In the genomic region with DNA sequence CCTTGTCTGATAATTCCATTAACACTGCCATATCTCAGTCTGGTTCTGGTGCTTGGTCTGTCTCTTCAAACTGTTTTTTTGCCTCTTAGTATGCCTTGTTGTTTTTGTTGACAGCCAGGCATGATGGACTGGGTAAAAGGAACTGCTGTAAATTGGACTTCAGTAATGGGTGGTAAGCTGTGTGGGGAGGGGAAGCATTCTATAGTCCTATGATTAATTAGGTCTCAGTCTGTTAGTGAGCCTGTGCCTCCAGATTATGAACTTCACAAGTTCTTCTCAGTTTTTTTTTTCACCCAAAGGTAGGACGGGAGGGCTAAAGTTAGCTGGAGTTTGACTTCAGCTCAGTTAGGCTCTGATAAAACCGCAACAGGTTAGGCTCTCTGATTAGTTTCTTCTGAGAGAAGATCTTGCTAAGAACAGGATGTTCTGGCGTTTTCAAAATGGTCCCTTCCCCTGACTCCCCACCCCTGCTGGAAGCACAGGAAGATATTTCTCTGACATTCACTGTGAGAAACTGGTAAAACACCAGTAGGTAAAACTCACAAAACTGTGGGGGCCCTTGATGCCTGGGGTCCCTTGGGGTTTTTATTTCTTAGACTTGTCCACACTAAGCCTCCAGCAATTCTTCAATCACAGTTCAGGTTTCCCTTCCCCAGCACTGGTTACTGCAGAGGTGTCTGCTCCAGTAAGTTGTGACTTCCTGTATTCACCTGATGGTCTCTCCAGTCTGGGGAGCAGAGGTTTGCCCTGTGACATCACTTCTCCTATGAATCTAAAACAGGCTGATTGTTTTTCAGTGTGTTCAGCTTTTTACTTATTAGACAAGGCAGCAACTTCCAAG, we compare ENCODE assay signal across 12 cellular contexts. TPM values are rescaled to one million over a fixed set of nuclear protein-coding genes. Genes with fewer than 3 reads are reported as not detected.
DNase-seq lines count a peak whose midpoint lies in the region; ATAC-seq and TF ChIP-seq lines count a peak whose summit lies in the region.
"Had no signal": no experiment of that assay in that cellular context is flagged by ENCODE, and none has a peak within 500 bp of the region (broad histone marks: within the 10 kb centered on the region; RNA-seq: fewer than 3 reads in every experiment).

No MANE protein-coding gene starts in this region.

- H2BK120ac ChIP-seq in mesenchymal stem cell (ENCODE audit: low read depth, low read length) = no peak overlapping the region

- H3K9ac ChIP-seq in DND-41 (ENCODE audit: low read depth, low read length) (no peak overlapping the region), mesenchymal stem cell (ENCODE audit: low read length) (no peak overlapping the region)

- peak overlapping the region; percentile 69 for H2BK15ac ChIP-seq in mesenchymal stem cell (ENCODE audit: low read depth, poor library complexity, severe bottlenecking)

- no peaks in the 10 kb centered on the region for H3K79me1 ChIP-seq in mesenchymal stem cell (replicated peaks; ENCODE audit: low read length, poor library complexity, severe bottlenecking)

- no peak overlapping the region for H3K27ac Mint-ChIP-seq in WTC11
- H3K27ac Mint-ChIP-seq: T-helper 1 cell treated with Interleukin-12 subunit alpha and Interleukin-12 subunit beta and Interleukin-4 antibody, amounts not matched to agents 30 μg/mL and 1 μg/mL, for 36 hours had no signal

- peaks cover 15% of the 10 kb centered on the region for H3K9me3 Mint-ChIP-seq in WTC11

- H3K9me3 ChIP-seq in DND-41 (ENCODE audit: insufficient read depth, low read length, severe bottlenecking) = no peaks in the 10 kb centered on the region
- H3K9me3 ChIP-seq in mesenchymal stem cell (ENCODE audit: control insufficient read depth, low read length) = no peaks in the 10 kb centered on the region

- no peak overlapping the region for H2AK5ac ChIP-seq in mesenchymal stem cell (ENCODE audit: low read length, severe bottlenecking)

- H4K8ac ChIP-seq in mesenchymal stem cell (ENCODE audit: low read length) = no peak overlapping the region

- H3K4ac ChIP-seq in mesenchymal stem cell (ENCODE audit: low read depth in 1 of 2, low read length in 2 of 2) = no peak overlapping the region

- H3K36me3 ChIP-seq in DND-41 (ENCODE audit: insufficient read depth, low read length) = no peaks in the 10 kb centered on the region
- H3K36me3 ChIP-seq in mesenchymal stem cell (ENCODE audit: control insufficient read depth in 1 of 2, insufficient read depth in 2 of 2, low read depth in 1 of 2, low read length in 2 of 2) = no peaks in the 10 kb centered on the region

- no peak overlapping the region for H3K4me3 Mint-ChIP-seq in WTC11
- H3K4me3 Mint-ChIP-seq: T-helper 1 cell treated with Interleukin-12 subunit alpha and Interleukin-12 subunit beta and Interleukin-4 antibody, amounts not matched to agents 30 μg/mL and 1 μg/mL, for 36 hours had no signal

- H3K4me1 ChIP-seq in DND-41 (ENCODE audit: insufficient read depth, low read length) (no peaks in the 10 kb centered on the region), mesenchymal stem cell (ENCODE audit: control insufficient read depth, insufficient read depth, low read depth, low read length) (no peaks in the 10 kb centered on the region)

- H3K79me2 ChIP-seq in DND-41 (ENCODE audit: insufficient read depth, low read length) = no peaks in the 10 kb centered on the region

- DNase-seq in DND-41 = no peak
- peak; percentile 17 for DNase-seq in GM19240 (ENCODE audit: insufficient read length, low spot score)
- no peak for DNase-seq in WTC11 (ENCODE audit: low spot score)
- DNase-seq in mesenchymal stem cell = no peak
- no peak for DNase-seq in SKM-1 treated with dmso at 0.1 percent for 144 hours (lab: John Stamatoyannopoulos, UW; ENCODE audit: unreplicated experiment)
- no peak for DNase-seq in hippocampal formation (lab: John Stamatoyannopoulos, UW)
- no peak for DNase-seq in SIG-M5 (lab: John Stamatoyannopoulos, UW)
- DNase-seq: activated CD8-positive, alpha-beta memory T cell treated with anti-CD3 and anti-CD28 coated beads, Interleukin-2, amount 50 U/mL, for 4 hours; NCI-H187 treated with DMSO at 0.1 percent for 48 hours; NK-92 treated with Interleukin-12 subunit alpha and Interleukin-12 subunit beta, amount 100 ng/mL, for 24 hours had no signal

- H4K20me1 ChIP-seq in DND-41 (ENCODE audit: insufficient read depth, low read length) = no peaks in the 10 kb centered on the region

- no peak overlapping the region for H3K23ac ChIP-seq in mesenchymal stem cell (ENCODE audit: low read length in 2 of 2)

- no peak overlapping the region for H3K4me2 ChIP-seq in DND-41 (ENCODE audit: insufficient read depth, low read length)
- H3K4me2 ChIP-seq in mesenchymal stem cell (ENCODE audit: low read length, poor library complexity, severe bottlenecking) = no peak overlapping the region

- TF ChIP-seq CTCF in DND-41 (IDR thresholded peaks at IDR 0.05; ENCODE audit: borderline replicate concordance, extremely low read depth, low read length, poor library complexity, severe bottlenecking) (no peak), WTC11 (IDR thresholded peaks at IDR 0.05) (no peak)

- H3K36me3 Mint-ChIP-seq in WTC11 = peaks cover 6% of the 10 kb centered on the region

- no peak overlapping the region for H2BK5ac ChIP-seq in mesenchymal stem cell (ENCODE audit: low read depth, low read length, poor library complexity, severe bottlenecking)

- H3K4me1 Mint-ChIP-seq in WTC11 = peaks cover 5% of the 10 kb centered on the region; the same call in 1 of the 2 replicates

- POLR2A ChIA-PET in WTC11 (lab: Charles Lee) = no interaction called here

- ATAC-seq in DND-41 (ENCODE audit: insufficient read depth, low read depth) = peak; percentile 45; the same call in 2 of the 3 replicates
- peak; percentile 65 for ATAC-seq in WTC11
- ATAC-seq in HG03139 (IDR thresholded peaks at IDR 0.05; ENCODE audit: unreplicated experiment) = no peak

- H3K27me3 Mint-ChIP-seq in WTC11 (ENCODE audit: low read depth) = no peaks in the 10 kb centered on the region

- no peak overlapping the region for H3K14ac ChIP-seq in mesenchymal stem cell (ENCODE audit: low read length in 2 of 2)

- no peak overlapping the region for H2BK12ac ChIP-seq in mesenchymal stem cell (ENCODE audit: low read length in 2 of 2)

- no peak overlapping the region for H3K18ac ChIP-seq in mesenchymal stem cell (ENCODE audit: low read depth in 1 of 2, low read length in 2 of 2)

- no peak overlapping the region for H3K27ac ChIP-seq in DND-41 (ENCODE audit: low read length)
- H3K27ac ChIP-seq in mesenchymal stem cell (ENCODE audit: low read length, poor library complexity, severe bottlenecking) = no peak overlapping the region

- CTCF ChIA-PET in WTC11 (lab: Charles Lee) = no interaction called here

- H3K4me3 ChIP-seq in DND-41 (ENCODE audit: low read depth in 1 of 2, low read length in 2 of 2) (no peak overlapping the region), mesenchymal stem cell (ENCODE audit: insufficient read depth in 1 of 2, low read depth in 1 of 2, low read length in 2 of 2) (no peak overlapping the region)

- WGBS in mesenchymal stem cell = 76% methylated on average over 3 of the region's 3 CpGs

- H2AFZ ChIP-seq in DND-41 (ENCODE audit: low read depth, low read length) = no peak overlapping the region
- H2AFZ ChIP-seq in mesenchymal stem cell (ENCODE audit: low read depth, low read length) = peak overlapping the region; percentile 27

- no peak overlapping the region for H4K91ac ChIP-seq in mesenchymal stem cell (ENCODE audit: low read length)

- H3K27me3 ChIP-seq in DND-41 (ENCODE audit: insufficient read depth, low read length, poor library complexity) = peaks cover 6% of the 10 kb centered on the region
- no peaks in the 10 kb centered on the region for H3K27me3 ChIP-seq in mesenchymal stem cell (ENCODE audit: control insufficient read depth in 1 of 2, insufficient read depth in 1 of 2, low read length in 2 of 2)

TF ChIP-seq in WTC11, 78 proteins besides CTCF, POLR2A, EP300 and RAD21:
- TF ChIP-seq KAT7 (CRISPR knock-in tag; IDR thresholded peaks at IDR 0.05; ENCODE audit: borderline replicate concordance) (no peak), OVOL2 (CRISPR knock-in tag; IDR thresholded peaks at IDR 0.05; ENCODE audit: borderline replicate concordance) (no peak)

RNA-seq across cellular contexts. Expression of gene CCDC71L, which starts 43.3 kb away (rescaled TPM):
- 20.9 to 21.5 TPM (median 21.2 TPM) in 3 replicates for total RNA-seq in WTC11 (2021)
- 24.1 TPM for polyA plus RNA-seq in mesenchymal stem cell (2013, experiment 1 of 2)
- polyA plus RNA-seq in mesenchymal stem cell (2013, experiment 2 of 2) = 29.2 TPM
